In genomic region chr2:134135793-134136192, GRCh38 we compare ENCODE assay signal across 20 cellular contexts.
"Had no signal": no experiment of that assay in that cellular context is flagged by ENCODE, and none has a peak within 500 bp of the region (broad histone marks: within the 10 kb centered on the region; RNA-seq: fewer than 3 reads in every experiment).

No MANE protein-coding gene starts in this region.

- H3K27ac ChIP-seq: ovary, psoas muscle, testis had no signal

- H3K27me3 ChIP-seq: colonic mucosa, ovary, right lobe of liver, testis, upper lobe of left lung had no signal

- H3K4me3 Mint-ChIP-seq: activated CD4-positive, alpha-beta T cell treated with anti-CD3 and anti-CD28 coated beads, Interleukin-2, amount 10 ng/mL, durations not matched to agents 7 days and 5 days; activated CD8-positive, alpha-beta T cell treated with anti-CD3 and anti-CD28 coated beads, Interleukin-2, amount 10 ng/mL, durations not matched to agents 7 days and 5 days; activated naive CD8-positive, alpha-beta T cell treated with anti-CD3 and anti-CD28 coated beads for 36 hours; central memory CD8-positive, alpha-beta T cell; memory B cell had no signal

- H3K27ac Mint-ChIP-seq: activated CD4-positive, alpha-beta T cell treated with anti-CD3 and anti-CD28 coated beads, Interleukin-2, amount 10 ng/mL, durations not matched to agents 7 days and 5 days; activated CD8-positive, alpha-beta T cell treated with anti-CD3 and anti-CD28 coated beads, Interleukin-2, amount 10 ng/mL, durations not matched to agents 7 days and 5 days; activated naive CD8-positive, alpha-beta T cell treated with anti-CD3 and anti-CD28 coated beads for 36 hours had no signal

- H3K9me3 ChIP-seq: colonic mucosa, ovary, psoas muscle, right lobe of liver, testis, upper lobe of left lung had no signal

- H3K9me3 Mint-ChIP-seq: activated naive CD8-positive, alpha-beta T cell treated with anti-CD3 and anti-CD28 coated beads for 36 hours; central memory CD8-positive, alpha-beta T cell; memory B cell had no signal

- H3K27me3 Mint-ChIP-seq: activated CD4-positive, alpha-beta T cell treated with anti-CD3 and anti-CD28 coated beads, Interleukin-2, amount 10 ng/mL, durations not matched to agents 7 days and 5 days; activated naive CD8-positive, alpha-beta T cell treated with anti-CD3 and anti-CD28 coated beads for 36 hours; central memory CD8-positive, alpha-beta T cell; memory B cell had no signal

- H3K36me3 ChIP-seq: colonic mucosa, ovary, right lobe of liver, upper lobe of left lung had no signal

- DNase-seq: activated CD4-positive, alpha-beta T cell treated with anti-CD3 and anti-CD28 coated beads, Interleukin-2, amount 10 ng/mL, durations not matched to agents 7 days and 5 days; activated CD8-positive, alpha-beta memory T cell treated with anti-CD3 and anti-CD28 coated beads, Interleukin-2, amount 50 U/mL, for 48 hours; activated CD8-positive, alpha-beta T cell treated with anti-CD3 and anti-CD28 coated beads, Interleukin-2, amount 10 ng/mL, durations not matched to agents 7 days and 5 days; activated gamma-delta T cell treated with Interleukin-2 at 50 U/mL for 16 hours; activated naive CD8-positive, alpha-beta T cell treated with anti-CD3 and anti-CD28 coated beads for 36 hours; amygdala; colonic mucosa; kidney; left ventricle myocardium superior; ovary; psoas muscle; right lobe of liver; stimulated activated CD4-positive, alpha-beta T cell treated with anti-CD3 and anti-CD28 coated beads, Interleukin-15, amount 100 ng/mL, for 24 hours; stimulated activated CD4-positive, alpha-beta T cell treated with anti-CD3 and anti-CD28 coated beads, Interleukin-2, amount 100 ng/mL, for 48 hours; T-helper 1 cell; testis; upper lobe of left lung had no signal

- H3K4me3 ChIP-seq: colonic mucosa, ovary, psoas muscle, right lobe of liver, testis, upper lobe of left lung had no signal

- ATAC-seq: activated CD4-positive, CD25-positive, alpha-beta regulatory T cell treated with anti-CD3 and anti-CD28 coated beads, Interleukin-2, amount 50 U/mL, for 24 hours; activated CD8-positive, alpha-beta T cell treated with anti-CD3 and anti-CD28 coated beads, Interleukin-2, amount 10 ng/mL, durations not matched to agents 7 days and 5 days; left ventricle myocardium superior; psoas muscle had no signal
